ENCODE assay signal across 10 cellular contexts in the genomic region with DNA sequence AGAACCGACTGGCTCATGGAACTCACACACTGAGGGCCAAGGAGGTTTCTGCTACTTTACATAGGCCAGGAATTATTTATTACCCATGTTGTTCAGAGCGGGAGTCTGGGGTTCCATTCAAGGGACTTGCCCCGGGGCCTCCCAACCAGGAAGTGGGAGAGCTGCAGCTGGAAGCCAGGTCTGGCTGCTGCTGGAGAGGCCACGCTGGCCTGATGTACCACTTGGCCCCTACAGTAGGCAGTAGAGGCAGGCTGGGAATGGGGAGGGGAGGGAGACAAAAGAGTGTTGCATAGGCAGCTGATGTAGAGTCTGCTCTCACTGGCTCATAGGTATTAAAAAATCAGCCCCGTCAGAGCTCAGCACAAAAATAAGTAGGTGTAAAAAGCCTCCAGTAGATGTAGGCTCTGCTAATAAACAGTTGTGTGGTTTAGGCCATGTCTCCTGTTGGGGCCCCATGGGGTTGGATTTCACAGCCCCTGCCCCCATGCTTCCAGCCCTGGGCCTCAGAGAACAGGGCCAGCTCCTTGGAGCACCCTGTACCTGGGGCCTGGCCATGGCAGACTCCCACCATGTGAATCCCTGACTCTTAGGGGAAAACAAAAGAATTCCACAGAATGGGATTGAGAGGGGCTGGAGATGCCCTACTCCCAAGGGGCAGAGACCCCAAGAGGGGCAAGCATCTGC. TPM values are rescaled to one million over a fixed set of nuclear protein-coding genes. Genes with fewer than 3 reads are reported as not detected.
DNase-seq lines count a peak whose midpoint lies in the region; ATAC-seq and TF ChIP-seq lines count a peak whose summit lies in the region.
"Had no signal": no experiment of that assay in that cellular context is flagged by ENCODE, and none has a peak within 500 bp of the region (broad histone marks: within the 10 kb centered on the region; RNA-seq: fewer than 3 reads in every experiment).

No MANE protein-coding gene starts in this region.

- TF ChIP-seq POLR2A in heart left ventricle (IDR thresholded peaks at IDR 0.05), result no peak

- DNase-seq in heart left ventricle (peak in 3 of 5 donors; percentile 8 to 18 (median 13)), left ventricle myocardium inferior (no peak), RWPE1 (ENCODE audit: low spot score) (no peak), hepatocyte (ENCODE audit: low spot score) (peak; percentile 45), type B pancreatic cell (ENCODE audit: extremely low spot score, unreplicated experiment) (no peak), NOMO-1 treated with DMSO at 0.1 percent for 48 hours (lab: John Stamatoyannopoulos, UW; ENCODE audit: unreplicated experiment) (no peak), omental fat pad (ENCODE audit: low spot score) (no peak)
- DNase-seq: activated CD4-positive, alpha-beta T cell treated with anti-CD3 and anti-CD28 coated beads for 1 hour; PC-3 had no signal

- CTCF ChIA-PET in RWPE1 (lab: Yijun Ruan, JAX), result interaction anchor here (0.6 kb wide), 1 partner anchor 724 kb away, joined by 6 read pairs; no protein-coding TSS in a partner anchor

- H3K9me3 ChIP-seq in heart left ventricle (no peaks in the 10 kb centered on the region), left ventricle myocardium inferior (replicated peaks) (no peaks in the 10 kb centered on the region), hepatocyte (ENCODE audit: low read depth) (no peaks in the 10 kb centered on the region)

- no peaks in the 10 kb centered on the region for H3K36me3 Mint-ChIP-seq in type B pancreatic cell

- H3K9me2 ChIP-seq in hepatocyte (replicated peaks; ENCODE audit: insufficient read depth), result no peaks in the 10 kb centered on the region

- POLR2A ChIA-PET in RWPE1 (lab: Yijun Ruan, JAX; ENCODE audit: low non-redundant PET), result no interaction called here

- 70 to 79% (median 75%) methylated on average over 5 of the region's 5 CpGs for WGBS in heart left ventricle, 4 donors
- 57% methylated on average over 5 of the region's 5 CpGs for WGBS in hepatocyte (ENCODE audit: low lambda C conversion rate, missing lambda C conversion rate)

- no peak overlapping the region for H2AFZ ChIP-seq in hepatocyte

- H3K36me3 ChIP-seq in heart left ventricle (no peaks in the 10 kb centered on the region), left ventricle myocardium inferior (no peaks in the 10 kb centered on the region), hepatocyte (replicated peaks; ENCODE audit: insufficient read depth, low read depth) (no peaks in the 10 kb centered on the region)

- no peak overlapping the region for H3K27ac Mint-ChIP-seq in type B pancreatic cell

- H3K27ac ChIP-seq in heart left ventricle (no peak overlapping the region), left ventricle myocardium inferior (replicated peaks) (no peak overlapping the region), RWPE1 (peak overlapping the region; percentile 38), hepatocyte (peak overlapping the region; percentile 62)

- no peaks in the 10 kb centered on the region for H3K9me3 Mint-ChIP-seq in type B pancreatic cell

- no peak overlapping the region for H3K4me3 Mint-ChIP-seq in type B pancreatic cell

- H3K4me2 ChIP-seq in hepatocyte, result no peak overlapping the region

- H3K27me3 Mint-ChIP-seq in type B pancreatic cell, result no peaks in the 10 kb centered on the region

- H3K4me1 ChIP-seq in heart left ventricle, result peaks cover 0 to 16% (median 0%) of the 10 kb centered on the region in 12 donors
- peaks cover 5% of the 10 kb centered on the region for H3K4me1 ChIP-seq in left ventricle myocardium inferior
- H3K4me1 ChIP-seq in hepatocyte (ENCODE audit: insufficient read depth), result peaks cover 4% of the 10 kb centered on the region

- H3K4me1 Mint-ChIP-seq in type B pancreatic cell (ENCODE audit: unreplicated experiment), result peaks cover 32% of the 10 kb centered on the region

- no peaks in the 10 kb centered on the region for H4K20me1 ChIP-seq in hepatocyte (ENCODE audit: insufficient read depth, poor library complexity, severe bottlenecking)

- ATAC-seq in heart left ventricle, result no peak
- ATAC-seq in activated CD4-positive, CD25-positive, alpha-beta regulatory T cell treated with anti-CD3 and anti-CD28 coated beads, Interleukin-2, amount 50 U/mL, for 24 hours, result no peak
- no peak for ATAC-seq in omental fat pad (ENCODE audit: low FRiP score)
- ATAC-seq: PC-3 had no signal

- H3K27me3 ChIP-seq in heart left ventricle (no peaks in the 10 kb centered on the region), left ventricle myocardium inferior (ENCODE audit: low read depth) (no peaks in the 10 kb centered on the region), hepatocyte (no peaks in the 10 kb centered on the region)

- H3K4me3 ChIP-seq in heart left ventricle (no peak overlapping the region), left ventricle myocardium inferior (no peak overlapping the region), hepatocyte (no peak overlapping the region)

- no peaks in the 10 kb centered on the region for H3K79me2 ChIP-seq in hepatocyte

- TF ChIP-seq CTCF in heart left ventricle (IDR thresholded peaks at IDR 0.05) (no peak), left ventricle myocardium inferior (IDR thresholded peaks at IDR 0.05; ENCODE audit: borderline replicate concordance) (no peak), RWPE1 (conservative IDR thresholded peaks at IDR 0.05; ENCODE audit: low read depth) (no peak), hepatocyte (IDR thresholded peaks at IDR 0.05; ENCODE audit: poor library complexity) (no peak), type B pancreatic cell (conservative IDR thresholded peaks at IDR 0.05) (peak; percentile 26), omental fat pad (IDR thresholded peaks at IDR 0.05) (no peak)

- intact Hi-C loops in heart left ventricle (cut with DNase I), result no loop called here
- intact Hi-C loops in left ventricle myocardium inferior (cut with micrococcal nuclease), result no loop called here

RNA-seq across cellular contexts. Expression of a gene that starts 11.7 kb away (rescaled TPM):
- total RNA-seq in heart left ventricle (1 to 10 TPM in 8 of 9 donors, under 1 TPM in 1; 0.75 to 8.0 (median 1.7) TPM), left ventricle myocardium inferior (1.8 TPM), hepatocyte (2.6 and 2.7 TPM in 2 replicates), type B pancreatic cell (ENCODE audit: low replicate concordance) (7.1 and 16.5 TPM in 2 replicates), omental fat pad (10 to 100 TPM in 1 of 4 donors, 1 to 10 TPM in 3; 1.6 to 22.0 (median 7.4) TPM)
- polyA plus RNA-seq in heart left ventricle (1 to 10 TPM in 1 of 2 donors, under 1 TPM in 1; 0.27 to 2.8 TPM), hepatocyte (2.1 and 2.4 TPM in 2 replicates)

Comparison
In these comparisons a context has a peak if more than half of its experiments do, and no peak if none do; other contexts are left out.
1. DNase-seq: peak in heart left ventricle (3 of 5) and hepatocyte (single experiment); none in left ventricle myocardium inferior (single experiment), RWPE1 (single experiment), type B pancreatic cell (single experiment), NOMO-1 treated with DMSO at 0.1 percent for 48 hours (single experiment) and omental fat pad (single experiment).
2. H3K27ac ChIP-seq: peak in RWPE1 (single experiment) and hepatocyte (single experiment); none in heart left ventricle (0 of 12) and left ventricle myocardium inferior (single experiment).